In the genomic region with DNA sequence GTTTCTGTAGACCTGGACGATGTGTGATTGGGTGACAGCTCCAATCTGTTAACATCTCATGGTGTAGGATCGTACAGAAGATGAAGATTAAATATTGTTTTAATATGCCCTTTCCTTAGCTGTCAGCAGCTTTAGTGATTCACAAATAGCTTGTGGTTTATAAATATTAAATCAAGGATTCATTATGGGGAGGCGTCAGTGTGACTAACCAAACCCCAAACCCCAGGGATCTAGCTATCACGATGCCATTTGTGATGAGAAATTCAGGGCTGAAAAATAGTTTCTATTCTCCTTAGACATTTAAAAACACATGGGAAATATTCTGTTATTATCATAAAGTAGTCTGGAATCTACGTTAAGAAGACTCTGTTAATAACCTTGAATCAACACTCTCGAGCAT, we compare ENCODE assay signal across 25 cellular contexts.
DNase-seq lines count a peak whose midpoint lies in the region; ATAC-seq, FAIRE-seq and TF ChIP-seq lines count a peak whose summit lies in the region.
"Had no signal": no experiment of that assay in that cellular context is flagged by ENCODE, and none has a peak within 500 bp of the region (broad histone marks: within the 10 kb centered on the region; RNA-seq: fewer than 3 reads in every experiment).

No MANE protein-coding gene starts in this region.

- intact Hi-C loops in aorta (cut with DNase I) = no loop called here

- H3K4me3 ChIP-seq in GM23248 (no peak overlapping the region), astrocyte (ENCODE audit: insufficient read depth, low read depth, low read length) (no peak overlapping the region), smooth muscle cell (no peak overlapping the region), aorta (ENCODE audit: low read length in 2 of 2) (no peak overlapping the region)
- H3K4me3 ChIP-seq: GM23338, K562 had no signal

- H3K4me2 ChIP-seq in GM23248 (ENCODE audit: unreplicated experiment) (no peak overlapping the region), astrocyte (ENCODE audit: low read length) (no peak overlapping the region), smooth muscle cell (peak overlapping the region; percentile 26)
- H3K4me2 ChIP-seq: GM23338 had no signal

- H3K4me1 ChIP-seq in GM23248 (ENCODE audit: insufficient read depth) (no peaks in the 10 kb centered on the region), astrocyte (ENCODE audit: insufficient read depth, low read length) (no peaks in the 10 kb centered on the region), smooth muscle cell (ENCODE audit: low read depth) (no peaks in the 10 kb centered on the region), aorta (ENCODE audit: control insufficient read depth in 1 of 2, insufficient read depth in 2 of 2, low read length in 2 of 2) (no peaks in the 10 kb centered on the region)

- H3K36me3 ChIP-seq in GM23248 (ENCODE audit: low read depth) = no peaks in the 10 kb centered on the region
- H3K36me3 ChIP-seq in astrocyte (ENCODE audit: insufficient read depth, low read length) = no peaks in the 10 kb centered on the region
- H3K36me3 ChIP-seq in smooth muscle cell (ENCODE audit: low read depth) = no peaks in the 10 kb centered on the region
- H3K36me3 ChIP-seq in aorta (ENCODE audit: control insufficient read depth in 1 of 2, insufficient read depth in 2 of 2, low read length in 1 of 2) = no peaks in the 10 kb centered on the region

- H4K20me1 ChIP-seq in GM23248 (ENCODE audit: insufficient read depth) = no peaks in the 10 kb centered on the region
- no peaks in the 10 kb centered on the region for H4K20me1 ChIP-seq in astrocyte (ENCODE audit: insufficient read depth, low read length)
- H4K20me1 ChIP-seq in smooth muscle cell (ENCODE audit: low read depth) = no peaks in the 10 kb centered on the region

- H3F3A ChIP-seq in GM23248 (ENCODE audit: insufficient read depth) (no peaks in the 10 kb centered on the region), smooth muscle cell (ENCODE audit: low read depth) (no peaks in the 10 kb centered on the region)

- H3K9me3 Mint-ChIP-seq in astrocyte (ENCODE audit: unreplicated experiment) = peaks cover 3% of the 10 kb centered on the region
- H3K9me3 Mint-ChIP-seq: GM23338 had no signal

- peaks cover 2% of the 10 kb centered on the region for H3K27me3 Mint-ChIP-seq in astrocyte (ENCODE audit: low read depth, unreplicated experiment)
- H3K27me3 Mint-ChIP-seq: B cell had no signal

- H3K27ac ChIP-seq in GM23248 (no peak overlapping the region), astrocyte (ENCODE audit: low read depth, low read length) (no peak overlapping the region), smooth muscle cell (ENCODE audit: low read depth) (peak overlapping the region; percentile 7), aorta (ENCODE audit: low read depth in 1 of 2, low read length in 2 of 2) (no peak overlapping the region)
- H3K27ac ChIP-seq: HL-60 had no signal

- FAIRE-seq in astrocyte (lab: Jason Lieb, UNC) = no peak
- FAIRE-seq: HepG2, K562 had no signal

- H3K9me3 ChIP-seq in GM23248 (ENCODE audit: low read depth) = no peaks in the 10 kb centered on the region
- no peaks in the 10 kb centered on the region for H3K9me3 ChIP-seq in astrocyte (ENCODE audit: insufficient read depth, low read depth, low read length)
- H3K9me3 ChIP-seq in smooth muscle cell (replicated peaks; ENCODE audit: low read depth) = no peaks in the 10 kb centered on the region
- H3K9me3 ChIP-seq in aorta (ENCODE audit: control insufficient read depth, low read length) = peaks cover 3% of the 10 kb centered on the region

- H3K4me1 Mint-ChIP-seq in astrocyte (ENCODE audit: low read depth, unreplicated experiment) = no peaks in the 10 kb centered on the region
- H3K4me1 Mint-ChIP-seq: B cell, CD14-positive monocyte had no signal

- H3K79me2 ChIP-seq in GM23248 (ENCODE audit: insufficient read depth) (no peaks in the 10 kb centered on the region), astrocyte (ENCODE audit: insufficient read depth, low read length) (no peaks in the 10 kb centered on the region), smooth muscle cell (ENCODE audit: low read depth) (no peaks in the 10 kb centered on the region)

- H3K27me3 ChIP-seq in GM23248 (replicated peaks; ENCODE audit: insufficient read depth) (no peaks in the 10 kb centered on the region), astrocyte (ENCODE audit: insufficient read depth, low read length) (no peaks in the 10 kb centered on the region), smooth muscle cell (ENCODE audit: low read depth) (no peaks in the 10 kb centered on the region), aorta (ENCODE audit: control insufficient read depth in 1 of 2, insufficient read depth in 2 of 2, low read length in 1 of 2) (no peaks in the 10 kb centered on the region)

- no peak overlapping the region for H3K9ac ChIP-seq in GM23248
- H3K9ac ChIP-seq in astrocyte (ENCODE audit: low read length) = no peak overlapping the region
- H3K9ac ChIP-seq in smooth muscle cell (ENCODE audit: low read depth) = no peak overlapping the region

- no peaks in the 10 kb centered on the region for H3K9me2 ChIP-seq in GM23248 (ENCODE audit: insufficient read depth)

- WGBS in GM23248 (ENCODE audit: low coverage in 1 of 2, low lambda C conversion rate in 2 of 2, missing lambda C conversion rate in 2 of 2), 2 experiments = 40 to 44% methylated on average over 6 of the region's 6 CpGs
- WGBS in smooth muscle cell (ENCODE audit: low lambda C conversion rate) = 70% methylated on average over 6 of the region's 6 CpGs
- WGBS in aorta, 2 donors = 68 to 79% methylated on average over 6 of the region's 6 CpGs

- in situ Hi-C loops in GM23248 (cut with MboI) = no loop called here

- ATAC-seq in GM21526 (IDR thresholded peaks at IDR 0.05; ENCODE audit: low FRiP score, unreplicated experiment) (no peak), aorta (ENCODE audit: low FRiP score) (no peak)
- ATAC-seq: GM23338, HepG2, K562 had no signal

- H2AFZ ChIP-seq in GM23248 (no peak overlapping the region), astrocyte (ENCODE audit: low read depth, low read length) (no peak overlapping the region), smooth muscle cell (ENCODE audit: low read depth) (no peak overlapping the region)
- H2AFZ ChIP-seq: GM23338 had no signal

- no peak for TF ChIP-seq CTCF in astrocyte (IDR thresholded peaks at IDR 0.05; ENCODE audit: insufficient read depth, low read depth, low read length)
- no peak for TF ChIP-seq CTCF in smooth muscle cell (IDR thresholded peaks at IDR 0.05; ENCODE audit: borderline replicate concordance, insufficient read depth, poor library complexity, severe bottlenecking)

- H3K4me3 Mint-ChIP-seq in astrocyte (ENCODE audit: unreplicated experiment) = no peak overlapping the region
- H3K4me3 Mint-ChIP-seq: B cell, CD14-positive monocyte, GM23338 had no signal

- no peak overlapping the region for H3K27ac Mint-ChIP-seq in astrocyte (ENCODE audit: unreplicated experiment)
- H3K27ac Mint-ChIP-seq: B cell, CD14-positive monocyte had no signal

- peak; percentile 39 for DNase-seq in GM23248
- peak; percentile 26 for DNase-seq in astrocyte (ENCODE audit: low read depth)
- peak; percentile 30 for DNase-seq in glomerular visceral epithelial cell (ENCODE audit: extremely low spot score)
- no peak for DNase-seq in smooth muscle cell (lab: John Stamatoyannopoulos, UW; ENCODE audit: unreplicated experiment)
- no peak for DNase-seq in mesenteric fat pad (ENCODE audit: low spot score)
- DNase-seq in aorta = no peak
- DNase-seq: ACHN, DMS53, EL, GF-D8, HCEC 1CT, NCI-H1092, NCI-H1436, NCI-H187 treated with DMSO at 0.1 percent for 48 hours, NCI-H2107, NCI-H446 treated with DMSO at 0.1 percent for 48 hours, NCI-H526 treated with DMSO at 0.1 percent for 48 hours, Right ventricle myocardium superior had no signal

- peaks cover 2% of the 10 kb centered on the region for H3K36me3 Mint-ChIP-seq in astrocyte (ENCODE audit: low read depth, unreplicated experiment)
- H3K36me3 Mint-ChIP-seq: CD14-positive monocyte had no signal

Comparison
In these comparisons a context has a peak if more than half of its experiments do, and no peak if none do; other contexts are left out.
1. DNase-seq: peak in GM23248 (single experiment), astrocyte (single experiment) and glomerular visceral epithelial cell (single experiment); none in smooth muscle cell (single experiment), mesenteric fat pad (single experiment) and aorta (0 of 2).